In genomic region chr22:37611202-37611601, GRCh38 we compare ENCODE assay signal across 18 cellular contexts. TPM values are rescaled to one million over a fixed set of nuclear protein-coding genes. Genes with fewer than 3 reads are reported as not detected.
DNase-seq lines count a peak whose midpoint lies in the region; ATAC-seq, FAIRE-seq and TF ChIP-seq lines count a peak whose summit lies in the region.
"Had no signal": no experiment of that assay in that cellular context is flagged by ENCODE, and none has a peak within 500 bp of the region (broad histone marks: within the 10 kb centered on the region; RNA-seq: fewer than 3 reads in every experiment).

No MANE protein-coding gene starts in this region.

- CTCF ChIA-PET in activated CD4-positive, alpha-beta T cell treated with anti-CD3 and anti-CD28 coated beads for 36 hours (lab: Charles Lee): interaction anchor here (0.7 to 1.8 kb wide), 5 partner anchors 8 to 70 kb away, joined by 3 to 5 read pairs (median 4); no protein-coding TSS in a partner anchor
- CTCF ChIA-PET in activated CD4-positive, alpha-beta T cell treated with anti-CD3 and anti-CD28 coated beads, Interleukin-2, amount 10 ng/mL, durations not matched to agents 7 days and 5 days (lab: Charles Lee): interaction anchor here (1.5 to 3.1 kb wide), 2 partner anchors 12 to 32 kb away, joined by 4 to 14 read pairs; no protein-coding TSS in a partner anchor

- no peaks in the 10 kb centered on the region for H3K27me3 Mint-ChIP-seq in activated CD4-positive, alpha-beta T cell treated with anti-CD3 and anti-CD28 coated beads for 36 hours
- H3K27me3 Mint-ChIP-seq in activated CD4-positive, alpha-beta T cell treated with anti-CD3 and anti-CD28 coated beads, Interleukin-2, amount 10 ng/mL, durations not matched to agents 7 days and 5 days: no peaks in the 10 kb centered on the region
- H3K27me3 Mint-ChIP-seq in T-helper 17 cell: no peaks in the 10 kb centered on the region
- H3K27me3 Mint-ChIP-seq in glutamatergic neuron (ENCODE audit: unreplicated experiment): peaks cover 11% of the 10 kb centered on the region

- H3K36me3 Mint-ChIP-seq in activated CD4-positive, alpha-beta T cell treated with anti-CD3 and anti-CD28 coated beads for 36 hours (ENCODE audit: low read depth): peaks cover 8% of the 10 kb centered on the region
- peaks cover 4% of the 10 kb centered on the region for H3K36me3 Mint-ChIP-seq in activated CD4-positive, alpha-beta T cell treated with anti-CD3 and anti-CD28 coated beads, Interleukin-2, amount 10 ng/mL, durations not matched to agents 7 days and 5 days (ENCODE audit: low read depth)
- no peaks in the 10 kb centered on the region for H3K36me3 Mint-ChIP-seq in T-helper 17 cell (ENCODE audit: low read depth)
- no peaks in the 10 kb centered on the region for H3K36me3 Mint-ChIP-seq in glutamatergic neuron (ENCODE audit: unreplicated experiment)

- H3K27ac Mint-ChIP-seq in activated CD4-positive, alpha-beta T cell treated with anti-CD3 and anti-CD28 coated beads for 36 hours: peak overlapping the region; percentile 37
- H3K27ac Mint-ChIP-seq in activated CD4-positive, alpha-beta T cell treated with anti-CD3 and anti-CD28 coated beads, Interleukin-2, amount 10 ng/mL, durations not matched to agents 7 days and 5 days: no peak overlapping the region
- H3K27ac Mint-ChIP-seq in T-helper 17 cell: peak overlapping the region; percentile 43
- H3K27ac Mint-ChIP-seq in glutamatergic neuron (ENCODE audit: unreplicated experiment): peak overlapping the region; percentile 89

- POLR2A ChIA-PET in activated CD4-positive, alpha-beta T cell treated with anti-CD3 and anti-CD28 coated beads for 36 hours (lab: Charles Lee): no interaction called here
- POLR2A ChIA-PET in activated CD4-positive, alpha-beta T cell treated with anti-CD3 and anti-CD28 coated beads, Interleukin-2, amount 10 ng/mL, durations not matched to agents 7 days and 5 days (lab: Charles Lee): no interaction called here

- peak overlapping the region in 2 of 5 donors; percentile 40 to 55 for H3K9ac ChIP-seq in subcutaneous abdominal adipose tissue (ENCODE audit: low read length in 5 of 5)

- no peak overlapping the region for H3K4me3 Mint-ChIP-seq in activated CD4-positive, alpha-beta T cell treated with anti-CD3 and anti-CD28 coated beads for 36 hours
- H3K4me3 Mint-ChIP-seq in activated CD4-positive, alpha-beta T cell treated with anti-CD3 and anti-CD28 coated beads, Interleukin-2, amount 10 ng/mL, durations not matched to agents 7 days and 5 days: no peak overlapping the region
- H3K4me3 Mint-ChIP-seq in T-helper 17 cell (no peak overlapping the region), glutamatergic neuron (ENCODE audit: unreplicated experiment) (peak overlapping the region; percentile 55)

- peaks cover 0 to 15% (median 8%) of the 10 kb centered on the region in 5 donors for H3K36me3 ChIP-seq in subcutaneous abdominal adipose tissue (ENCODE audit: control insufficient read depth in 5 of 5, insufficient read depth in 5 of 5, low read length in 5 of 5)

- peaks cover 4 to 53% (median 47%) of the 10 kb centered on the region in 5 donors for H3K4me1 ChIP-seq in subcutaneous abdominal adipose tissue (ENCODE audit: control insufficient read depth in 5 of 5, insufficient read depth in 5 of 5, low read length in 5 of 5)

- FAIRE-seq in H54 (lab: Jason Lieb, UNC): no peak

- intact Hi-C loops in activated CD4-positive, alpha-beta T cell treated with anti-CD3 and anti-CD28 coated beads for 36 hours (cut with DNase I, micrococcal nuclease): no loop called here

- H3K27me3 ChIP-seq in subcutaneous abdominal adipose tissue (ENCODE audit: control insufficient read depth in 5 of 5, insufficient read depth in 4 of 5, low read length in 5 of 5): no peaks in the 10 kb centered on the region

- no peak for TF ChIP-seq POLR2A in H54 (IDR thresholded peaks at IDR 0.05; ENCODE audit: low read depth, low read length)

- H3K4me1 Mint-ChIP-seq in activated CD4-positive, alpha-beta T cell treated with anti-CD3 and anti-CD28 coated beads for 36 hours: peaks cover 34% of the 10 kb centered on the region
- H3K4me1 Mint-ChIP-seq in activated CD4-positive, alpha-beta T cell treated with anti-CD3 and anti-CD28 coated beads, Interleukin-2, amount 10 ng/mL, durations not matched to agents 7 days and 5 days: peaks cover 36% of the 10 kb centered on the region
- H3K4me1 Mint-ChIP-seq in T-helper 17 cell (peaks cover 23% of the 10 kb centered on the region), glutamatergic neuron (ENCODE audit: low read depth, unreplicated experiment) (peaks cover 7% of the 10 kb centered on the region)

- H3K27ac ChIP-seq in subcutaneous abdominal adipose tissue (ENCODE audit: low read depth, low read length): peak overlapping the region; percentile 23

- H3K9me3 ChIP-seq in T-helper 17 cell (ENCODE audit: control insufficient read depth, low read length, poor library complexity, severe bottlenecking) (no peaks in the 10 kb centered on the region), subcutaneous abdominal adipose tissue (ENCODE audit: control insufficient read depth in 5 of 5, low read length in 5 of 5) (no peaks in the 10 kb centered on the region)
- H3K9me3 ChIP-seq: Caco-2, mucosa of descending colon had no signal

- TF ChIP-seq CTCF in glutamatergic neuron (IDR thresholded peaks at IDR 0.05; ENCODE audit: partially characterized antibody, unreplicated experiment): no peak

- H3K9me3 Mint-ChIP-seq in activated CD4-positive, alpha-beta T cell treated with anti-CD3 and anti-CD28 coated beads for 36 hours (ENCODE audit: low read depth): no peaks in the 10 kb centered on the region
- no peaks in the 10 kb centered on the region for H3K9me3 Mint-ChIP-seq in activated CD4-positive, alpha-beta T cell treated with anti-CD3 and anti-CD28 coated beads, Interleukin-2, amount 10 ng/mL, durations not matched to agents 7 days and 5 days
- H3K9me3 Mint-ChIP-seq in glutamatergic neuron (ENCODE audit: unreplicated experiment): peaks cover 8% of the 10 kb centered on the region

- ATAC-seq in activated CD4-positive, alpha-beta T cell treated with anti-CD3 and anti-CD28 coated beads for 36 hours: no peak
- ATAC-seq in T-helper 17 cell (no peak), left lobe of liver (no peak), GM21786 (IDR thresholded peaks at IDR 0.05; ENCODE audit: unreplicated experiment) (no peak)

- no peak for DNase-seq in activated CD4-positive, alpha-beta T cell treated with anti-CD3 and anti-CD28 coated beads for 36 hours
- no peak for DNase-seq in activated CD4-positive, alpha-beta T cell treated with anti-CD3 and anti-CD28 coated beads, Interleukin-2, amount 10 ng/mL, durations not matched to agents 7 days and 5 days
- DNase-seq in T-helper 17 cell (no peak), glutamatergic neuron (no peak), left lobe of liver (ENCODE audit: low spot score) (no peak), H54 (ENCODE audit: insufficient read length, low spot score) (no peak)
- DNase-seq: activated naive CD4-positive, alpha-beta T cell treated with anti-CD3 and anti-CD28 coated beads, Interleukin-2, amount 50 U/mL, for 16 hours; Caco-2; cerebellar nuclear complex; islet precursor cell; NCI-H1105 treated with DMSO at 0.1 percent for 48 hours; SIG-M5 had no signal

- H3K4me3 ChIP-seq in subcutaneous abdominal adipose tissue (ENCODE audit: low read depth in 1 of 5, low read length in 5 of 5): no peak overlapping the region
- H3K4me3 ChIP-seq: mucosa of descending colon had no signal

RNA-seq across cellular contexts. Expression of gene GGA1, which starts 2.6 kb away (rescaled TPM):
- 10 to 100 TPM; 55.4 to 66.6 TPM for total RNA-seq in activated CD4-positive, alpha-beta T cell treated with anti-CD3 and anti-CD28 coated beads for 36 hours
- 10 to 100 TPM; 58.5 to 62.8 TPM for total RNA-seq in activated CD4-positive, alpha-beta T cell treated with anti-CD3 and anti-CD28 coated beads, Interleukin-2, amount 10 ng/mL, durations not matched to agents 7 days and 5 days
- total RNA-seq in T-helper 17 cell (10 to 100 TPM; 70.5 to 86.8 TPM), glutamatergic neuron (ENCODE audit: unreplicated experiment) (104 TPM), left lobe of liver (27.3 TPM)

RNA-seq across cellular contexts. Expression of gene SH3BP1, which starts 28.3 kb away (rescaled TPM):
- 10 to 100 TPM; 86.5 to 98.2 TPM for total RNA-seq in activated CD4-positive, alpha-beta T cell treated with anti-CD3 and anti-CD28 coated beads for 36 hours
- total RNA-seq in activated CD4-positive, alpha-beta T cell treated with anti-CD3 and anti-CD28 coated beads, Interleukin-2, amount 10 ng/mL, durations not matched to agents 7 days and 5 days: 100 to 1,000 TPM; 184 to 187 TPM
- total RNA-seq in T-helper 17 cell (10 to 100 TPM; 79.7 to 97.5 TPM), glutamatergic neuron (ENCODE audit: unreplicated experiment) (12.7 TPM), left lobe of liver (3.0 TPM)
- total RNA-seq: A172 had no signal

RNA-seq across cellular contexts. Expression of gene LGALS2, which starts 31.3 kb away (rescaled TPM):
- total RNA-seq in activated CD4-positive, alpha-beta T cell treated with anti-CD3 and anti-CD28 coated beads for 36 hours: not detected
- total RNA-seq in activated CD4-positive, alpha-beta T cell treated with anti-CD3 and anti-CD28 coated beads, Interleukin-2, amount 10 ng/mL, durations not matched to agents 7 days and 5 days: not detected
- total RNA-seq in T-helper 17 cell (1 to 10 TPM; 1.9 to 6.1 TPM), glutamatergic neuron (ENCODE audit: unreplicated experiment) (not detected), left lobe of liver (0.65 TPM)
- total RNA-seq: A172, pulmonary artery endothelial cell, urinary bladder had no signal

RNA-seq across cellular contexts. Expression of gene PDXP, which starts 47.3 kb away (rescaled TPM):
- 10 to 100 TPM; 35.8 to 37.8 TPM for total RNA-seq in activated CD4-positive, alpha-beta T cell treated with anti-CD3 and anti-CD28 coated beads for 36 hours
- total RNA-seq in activated CD4-positive, alpha-beta T cell treated with anti-CD3 and anti-CD28 coated beads, Interleukin-2, amount 10 ng/mL, durations not matched to agents 7 days and 5 days: 10 to 100 TPM; 21.5 to 21.8 TPM
- total RNA-seq in T-helper 17 cell (1 to 10 TPM; 2.6 to 3.0 TPM), glutamatergic neuron (ENCODE audit: unreplicated experiment) (88.1 TPM), left lobe of liver (40.9 TPM)

RNA-seq across cellular contexts. Expression of gene CDC42EP1, which starts 50.9 kb away (rescaled TPM):
- total RNA-seq in activated CD4-positive, alpha-beta T cell treated with anti-CD3 and anti-CD28 coated beads for 36 hours: under 1 TPM; 0.83 to 0.87 TPM
- total RNA-seq in activated CD4-positive, alpha-beta T cell treated with anti-CD3 and anti-CD28 coated beads, Interleukin-2, amount 10 ng/mL, durations not matched to agents 7 days and 5 days: under 1 TPM in 1 of 2 experiments, not detected in 1; 0.30 TPM
- not detected for total RNA-seq in T-helper 17 cell
- total RNA-seq in glutamatergic neuron (ENCODE audit: unreplicated experiment): 2.1 TPM
- 38.9 TPM for total RNA-seq in left lobe of liver
